In genomic region chr2:214277880-214278279, GRCh38 we compare ENCODE assay signal across 6 cellular contexts.
"Had no signal": no experiment of that assay in that cellular context is flagged by ENCODE, and none has a peak within 500 bp of the region (broad histone marks: within the 10 kb centered on the region; RNA-seq: fewer than 3 reads in every experiment).

No MANE protein-coding gene starts in this region.

- H2AFZ ChIP-seq: GM23338 had no signal

- ATAC-seq: GM23338, K562 had no signal

- H3K4me2 ChIP-seq: GM23338 had no signal

- H3K4me3 ChIP-seq: GM23338, K562 had no signal

- H3K27ac ChIP-seq: HL-60 had no signal

- DNase-seq: H9, HCEC 1CT, IMR-90 had no signal
